In genomic region chr6:35409245-35409644, GRCh38 we compare ENCODE assay signal across 23 cellular contexts.
"Had no signal": no experiment of that assay in that cellular context is flagged by ENCODE, and none has a peak within 500 bp of the region (broad histone marks: within the 10 kb centered on the region; RNA-seq: fewer than 3 reads in every experiment).

No MANE protein-coding gene starts in this region.

- H3K27ac Mint-ChIP-seq: activated CD4-positive, alpha-beta memory T cell treated with anti-CD3 and anti-CD28 coated beads, Interleukin-2, amount 10 ng/mL, durations not matched to agents 7 days and 5 days had no signal

- DNase-seq: activated CD4-positive, alpha-beta memory T cell treated with anti-CD3 and anti-CD28 coated beads, Interleukin-2, amount 10 ng/mL, durations not matched to agents 7 days and 5 days; activated CD4-positive, alpha-beta T cell treated with anti-CD3 and anti-CD28 coated beads, Interleukin-2, amount 10 ng/mL, durations not matched to agents 7 days and 5 days; activated CD8-positive, alpha-beta memory T cell treated with anti-CD3 and anti-CD28 coated beads, Interleukin-2, amount 10 ng/mL, durations not matched to agents 7 days and 5 days; activated effector memory CD4-positive, alpha-beta T cell treated with anti-CD3 and anti-CD28 coated beads, Interleukin-2, amount 50 U/mL, for 16 hours; activated naive CD4-positive, alpha-beta T cell treated with anti-CD3 and anti-CD28 coated beads, Interleukin-2, amount 10 ng/mL, durations not matched to agents 7 days and 5 days; adrenal gland; aorta; body of pancreas; dermis blood vessel endothelial cell; effector CD4-positive, alpha-beta T cell; gastrocnemius medialis; glutamatergic neuron; islet precursor cell; left ventricle myocardium inferior; nucleus accumbens; pancreas; psoas muscle; stimulated activated CD4-positive, alpha-beta T cell treated with anti-CD3 and anti-CD28 coated beads, Interleukin-1b, Interleukin-23, amount 100 ng/mL, for 48 hours; stimulated activated naive CD4-positive, alpha-beta T cell had no signal

- H3K9me3 Mint-ChIP-seq: activated CD4-positive, alpha-beta memory T cell treated with anti-CD3 and anti-CD28 coated beads, Interleukin-2, amount 10 ng/mL, durations not matched to agents 7 days and 5 days; activated CD4-positive, alpha-beta T cell treated with anti-CD3 and anti-CD28 coated beads, Interleukin-2, amount 10 ng/mL, durations not matched to agents 7 days and 5 days; activated naive CD4-positive, alpha-beta T cell treated with anti-CD3 and anti-CD28 coated beads, Interleukin-2, amount 10 ng/mL, durations not matched to agents 7 days and 5 days had no signal

- H3K27me3 Mint-ChIP-seq: activated CD4-positive, alpha-beta memory T cell treated with anti-CD3 and anti-CD28 coated beads, Interleukin-2, amount 10 ng/mL, durations not matched to agents 7 days and 5 days; activated CD4-positive, alpha-beta T cell treated with anti-CD3 and anti-CD28 coated beads, Interleukin-2, amount 10 ng/mL, durations not matched to agents 7 days and 5 days; activated CD8-positive, alpha-beta memory T cell treated with anti-CD3 and anti-CD28 coated beads, Interleukin-2, amount 10 ng/mL, durations not matched to agents 7 days and 5 days; activated naive CD4-positive, alpha-beta T cell treated with anti-CD3 and anti-CD28 coated beads, Interleukin-2, amount 10 ng/mL, durations not matched to agents 7 days and 5 days had no signal

- H3K4me3 Mint-ChIP-seq: activated CD4-positive, alpha-beta memory T cell treated with anti-CD3 and anti-CD28 coated beads, Interleukin-2, amount 10 ng/mL, durations not matched to agents 7 days and 5 days; activated CD4-positive, alpha-beta T cell treated with anti-CD3 and anti-CD28 coated beads, Interleukin-2, amount 10 ng/mL, durations not matched to agents 7 days and 5 days; activated CD8-positive, alpha-beta memory T cell treated with anti-CD3 and anti-CD28 coated beads, Interleukin-2, amount 10 ng/mL, durations not matched to agents 7 days and 5 days; activated naive CD4-positive, alpha-beta T cell treated with anti-CD3 and anti-CD28 coated beads, Interleukin-2, amount 10 ng/mL, durations not matched to agents 7 days and 5 days had no signal

- H3K27ac ChIP-seq: adrenal gland, body of pancreas, gastrocnemius medialis, hepatocyte, left ventricle myocardium inferior, pancreas, psoas muscle, suprapubic skin, tibial nerve, VCaP had no signal
